Comparison of ENCODE assay signal across 1 cellular context in genomic region chr9:92295827-92296258, GRCh38.
TF ChIP-seq lines count a peak whose summit lies in the region.

No MANE protein-coding gene starts in this region.

TF ChIP-seq in GM23338, 12 proteins besides CTCF, POLR2A, EP300 and RAD21 (continued from another document):
- TF ChIP-seq ZNF462 (CRISPR knock-in tag; IDR thresholded peaks at IDR 0.05) (no peak), POLR2AphosphoS5 (IDR thresholded peaks at IDR 0.05; ENCODE audit: low read depth) (no peak), ZNF114 (CRISPR knock-in tag; IDR thresholded peaks at IDR 0.05) (no peak), JUNB (IDR thresholded peaks at IDR 0.05; ENCODE audit: unreplicated experiment) (no peak), STAT1 (IDR thresholded peaks at IDR 0.05; ENCODE audit: unreplicated experiment) (no peak), EZH2phosphoT487 (IDR thresholded peaks at IDR 0.05; ENCODE audit: unreplicated experiment) (no peak), ZNF331 (CRISPR knock-in tag; IDR thresholded peaks at IDR 0.05; ENCODE audit: low read depth) (no peak)
- TF ChIP-seq, protein P1, sequence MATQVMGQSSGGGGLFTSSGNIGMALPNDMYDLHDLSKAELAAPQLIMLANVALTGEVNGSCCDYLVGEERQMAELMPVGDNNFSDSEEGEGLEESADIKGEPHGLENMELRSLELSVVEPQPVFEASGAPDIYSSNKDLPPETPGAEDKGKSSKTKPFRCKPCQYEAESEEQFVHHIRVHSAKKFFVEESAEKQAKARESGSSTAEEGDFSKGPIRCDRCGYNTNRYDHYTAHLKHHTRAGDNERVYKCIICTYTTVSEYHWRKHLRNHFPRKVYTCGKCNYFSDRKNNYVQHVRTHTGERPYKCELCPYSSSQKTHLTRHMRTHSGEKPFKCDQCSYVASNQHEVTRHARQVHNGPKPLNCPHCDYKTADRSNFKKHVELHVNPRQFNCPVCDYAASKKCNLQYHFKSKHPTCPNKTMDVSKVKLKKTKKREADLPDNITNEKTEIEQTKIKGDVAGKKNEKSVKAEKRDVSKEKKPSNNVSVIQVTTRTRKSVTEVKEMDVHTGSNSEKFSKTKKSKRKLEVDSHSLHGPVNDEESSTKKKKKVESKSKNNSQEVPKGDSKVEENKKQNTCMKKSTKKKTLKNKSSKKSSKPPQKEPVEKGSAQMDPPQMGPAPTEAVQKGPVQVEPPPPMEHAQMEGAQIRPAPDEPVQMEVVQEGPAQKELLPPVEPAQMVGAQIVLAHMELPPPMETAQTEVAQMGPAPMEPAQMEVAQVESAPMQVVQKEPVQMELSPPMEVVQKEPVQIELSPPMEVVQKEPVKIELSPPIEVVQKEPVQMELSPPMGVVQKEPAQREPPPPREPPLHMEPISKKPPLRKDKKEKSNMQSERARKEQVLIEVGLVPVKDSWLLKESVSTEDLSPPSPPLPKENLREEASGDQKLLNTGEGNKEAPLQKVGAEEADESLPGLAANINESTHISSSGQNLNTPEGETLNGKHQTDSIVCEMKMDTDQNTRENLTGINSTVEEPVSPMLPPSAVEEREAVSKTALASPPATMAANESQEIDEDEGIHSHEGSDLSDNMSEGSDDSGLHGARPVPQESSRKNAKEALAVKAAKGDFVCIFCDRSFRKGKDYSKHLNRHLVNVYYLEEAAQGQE (IDR thresholded peaks at IDR 0.05; ENCODE audit: unreplicated experiment), result no peak
